ENCODE assay signal across 19 cellular contexts in genomic region chr18:66757946-66758345, GRCh38.
DNase-seq lines count a peak whose midpoint lies in the region; ATAC-seq, FAIRE-seq and TF ChIP-seq lines count a peak whose summit lies in the region.
"Had no signal": no experiment of that assay in that cellular context is flagged by ENCODE, and none has a peak within 500 bp of the region (broad histone marks: within the 10 kb centered on the region; RNA-seq: fewer than 3 reads in every experiment).

No MANE protein-coding gene starts in this region.

- H3K56ac ChIP-seq in IMR-90 (ENCODE audit: extremely low read depth, insufficient read depth, low read length), result no peak overlapping the region

- FAIRE-seq in A549 (lab: Jason Lieb, UNC) (no peak), astrocyte (lab: Jason Lieb, UNC) (no peak)
- FAIRE-seq: G401.6, GM12892 had no signal

- no TSS peak for BruUV-seq in IMR-90 (replicated peaks; lab: Mats Ljungman, UMichigan)

- H3K27ac ChIP-seq in A549 (no peak overlapping the region), IMR-90 (ENCODE audit: insufficient read depth, low read length) (no peak overlapping the region), astrocyte (ENCODE audit: low read depth, low read length) (no peak overlapping the region)
- H3K27ac ChIP-seq: BLaER1, C4-2B had no signal

- H3K9me3 Mint-ChIP-seq in astrocyte (ENCODE audit: unreplicated experiment), result no peaks in the 10 kb centered on the region
- H3K9me3 Mint-ChIP-seq: H9 had no signal

- H3K36me3 ChIP-seq in IMR-90 (ENCODE audit: control insufficient read depth, insufficient read depth, low read length), result no peaks in the 10 kb centered on the region
- H3K36me3 ChIP-seq in astrocyte (ENCODE audit: insufficient read depth, low read length), result no peaks in the 10 kb centered on the region
- H3K36me3 ChIP-seq: BLaER1 had no signal

- H3K18ac ChIP-seq in IMR-90 (ENCODE audit: low read depth, low read length), result no peak overlapping the region

- no peak overlapping the region for H2BK120ac ChIP-seq in IMR-90 (ENCODE audit: low read depth, low read length)

- H3K9ac ChIP-seq in IMR-90 (ENCODE audit: low read depth, low read length), result no peak overlapping the region
- H3K9ac ChIP-seq in astrocyte (ENCODE audit: low read length), result no peak overlapping the region
- H3K9ac ChIP-seq: BLaER1 had no signal

- no peak overlapping the region for H2AK9ac ChIP-seq in IMR-90 (replicated peaks; ENCODE audit: low read depth, low read length, poor library complexity)

- H4K20me1 ChIP-seq in IMR-90 (ENCODE audit: insufficient read depth, low read length) (no peaks in the 10 kb centered on the region), astrocyte (ENCODE audit: insufficient read depth, low read length) (no peaks in the 10 kb centered on the region)
- H4K20me1 ChIP-seq: BLaER1 had no signal

- no peak overlapping the region for H2BK15ac ChIP-seq in IMR-90 (ENCODE audit: low read depth, low read length)

- H2AK5ac ChIP-seq in IMR-90 (ENCODE audit: low read depth, low read length), result no peak overlapping the region

- intact Hi-C loops in IMR-90 (cut with micrococcal nuclease), result no loop called here

- H2BK20ac ChIP-seq in IMR-90 (ENCODE audit: low read depth, low read length), result no peak overlapping the region

- no peak overlapping the region for H3K23ac ChIP-seq in IMR-90 (ENCODE audit: low read depth, low read length)

- no peaks in the 10 kb centered on the region for H3K27me3 ChIP-seq in IMR-90 (ENCODE audit: control insufficient read depth, insufficient read depth, low read length)
- no peaks in the 10 kb centered on the region for H3K27me3 ChIP-seq in astrocyte (ENCODE audit: insufficient read depth, low read length)
- H3K27me3 ChIP-seq: BLaER1 had no signal

- H3K27ac Mint-ChIP-seq in astrocyte (ENCODE audit: unreplicated experiment), result no peak overlapping the region
- H3K27ac Mint-ChIP-seq: B cell; CD4-positive, CD25-positive, alpha-beta regulatory T cell; CD8-positive, alpha-beta T cell had no signal

- no peak for ATAC-seq in A549
- no peak for ATAC-seq in IMR-90 (ENCODE audit: low read depth)
- ATAC-seq: CD8-positive, alpha-beta T cell; HCT116 had no signal

- no peak overlapping the region for H4K5ac ChIP-seq in IMR-90 (ENCODE audit: low read depth, low read length)

- TF ChIP-seq POLR2A in A549 (IDR thresholded peaks at IDR 0.05; ENCODE audit: low read length) (no peak), IMR-90 (IDR thresholded peaks at IDR 0.05; ENCODE audit: low read depth, low read length) (no peak)

- TF ChIP-seq EP300 in A549 (IDR thresholded peaks at IDR 0.05), result no peak

- no peak overlapping the region for H4K91ac ChIP-seq in IMR-90 (ENCODE audit: insufficient read depth, low read depth, low read length)

- no peak overlapping the region for H3K4me3 Mint-ChIP-seq in astrocyte (ENCODE audit: unreplicated experiment)
- H3K4me3 Mint-ChIP-seq: B cell; CD4-positive, CD25-positive, alpha-beta regulatory T cell; CD8-positive, alpha-beta T cell; H9 had no signal

- no peak for DNase-seq in A549 (ENCODE audit: low read depth in 1 of 2, low spot score in 1 of 2)
- DNase-seq in IMR-90, result no peak
- peak; percentile 39 for DNase-seq in astrocyte (ENCODE audit: low read depth)
- DNase-seq in AG08395 (ENCODE audit: low spot score), result no peak
- DNase-seq in NCI-H510A treated with DMSO at 0.1 percent for 48 hours (lab: John Stamatoyannopoulos, UW), result no peak
- DNase-seq in NCI-H1417 (lab: John Stamatoyannopoulos, UW), result no peak
- DNase-seq: 8988T; Caco-2; CD4-positive, CD25-positive, alpha-beta regulatory T cell; CD8-positive, alpha-beta T cell; DMS153; DND-41; H9 had no signal

- H3K14ac ChIP-seq in IMR-90 (replicated peaks; ENCODE audit: low read depth, low read length), result no peak overlapping the region

- peaks cover 6% of the 10 kb centered on the region for H3K4me1 Mint-ChIP-seq in astrocyte (ENCODE audit: low read depth, unreplicated experiment)
- H3K4me1 Mint-ChIP-seq: B cell; CD4-positive, CD25-positive, alpha-beta regulatory T cell had no signal

- TF ChIP-seq RAD21 in A549 (conservative IDR thresholded peaks at IDR 0.05 in 1 of 2, IDR thresholded peaks at IDR 0.05 in 1 of 2) (no peak), IMR-90 (IDR thresholded peaks at IDR 0.05; ENCODE audit: low read length) (no peak)

- POLR2A ChIA-PET in A549 (lab: Yijun Ruan, JAX), result no interaction called here
- POLR2A ChIA-PET in IMR-90 (lab: Charles Lee; ENCODE audit: unreplicated experiment), result no interaction called here

- dilution Hi-C loops in IMR-90 (cut with HindIII; ENCODE audit: low sequenced_read_pairs, unreplicated experiment), result no loop called here

- H4K8ac ChIP-seq in IMR-90 (ENCODE audit: low read depth in 2 of 2, low read length in 2 of 2), result no peak overlapping the region

- H3K4me3 ChIP-seq in A549 (no peak overlapping the region), IMR-90 (ENCODE audit: insufficient read depth, low read depth, low read length) (no peak overlapping the region), astrocyte (ENCODE audit: insufficient read depth, low read depth, low read length) (no peak overlapping the region)
- H3K4me3 ChIP-seq: BLaER1 had no signal

- H3K9me3 ChIP-seq in A549, result no peaks in the 10 kb centered on the region
- peaks cover 6% of the 10 kb centered on the region for H3K9me3 ChIP-seq in IMR-90 (ENCODE audit: control insufficient read depth, insufficient read depth, low read length)
- H3K9me3 ChIP-seq in astrocyte (ENCODE audit: insufficient read depth, low read depth, low read length), result no peaks in the 10 kb centered on the region
- H3K9me3 ChIP-seq: BLaER1, Caco-2 had no signal

- in situ Hi-C loops in IMR-90 (cut with MboI; ENCODE audit: low sequenced_read_pairs), result no loop called here

- no peak overlapping the region for H2BK5ac ChIP-seq in IMR-90 (ENCODE audit: low read depth, low read length, poor library complexity, severe bottlenecking)

- H3K79me1 ChIP-seq in IMR-90 (ENCODE audit: low read depth in 1 of 2, low read length in 2 of 2), result no peaks in the 10 kb centered on the region

- no peaks in the 10 kb centered on the region for H3K27me3 Mint-ChIP-seq in astrocyte (ENCODE audit: low read depth, unreplicated experiment)
- H3K27me3 Mint-ChIP-seq: B cell; CD4-positive, CD25-positive, alpha-beta regulatory T cell had no signal

- H2AFZ ChIP-seq in IMR-90 (replicated peaks; ENCODE audit: low read length, poor library complexity) (no peak overlapping the region), astrocyte (ENCODE audit: low read depth, low read length) (no peak overlapping the region)

- no peaks in the 10 kb centered on the region for H3K9me1 ChIP-seq in IMR-90 (ENCODE audit: insufficient read depth, low read length)

- H3K79me2 ChIP-seq in astrocyte (ENCODE audit: insufficient read depth, low read length), result no peaks in the 10 kb centered on the region

- no peak overlapping the region for H3K4ac ChIP-seq in IMR-90 (ENCODE audit: low read depth, low read length)

- TF ChIP-seq CTCF in A549 (IDR thresholded peaks at IDR 0.05) (no peak), IMR-90 (conservative IDR thresholded peaks at IDR 0.05; ENCODE audit: low read depth, low read length) (no peak), astrocyte (IDR thresholded peaks at IDR 0.05; ENCODE audit: insufficient read depth, low read depth, low read length) (no peak)

- CTCF ChIA-PET in A549 (lab: Yijun Ruan, JAX), result no interaction called here
- CTCF ChIA-PET in IMR-90 (lab: Yijun Ruan, JAX), result no interaction called here

- H3K4me1 ChIP-seq in A549, result no peaks in the 10 kb centered on the region
- no peaks in the 10 kb centered on the region for H3K4me1 ChIP-seq in IMR-90 (ENCODE audit: control insufficient read depth, insufficient read depth, low read length)
- no peaks in the 10 kb centered on the region for H3K4me1 ChIP-seq in astrocyte (ENCODE audit: insufficient read depth, low read length)
- H3K4me1 ChIP-seq: BLaER1, Caco-2 had no signal

- no peak overlapping the region for H3K4me2 ChIP-seq in A549
- H3K4me2 ChIP-seq in IMR-90 (ENCODE audit: low read depth, low read length), result no peak overlapping the region
- H3K4me2 ChIP-seq in astrocyte (ENCODE audit: low read length), result no peak overlapping the region
- H3K4me2 ChIP-seq: BLaER1 had no signal

- H3K36me3 Mint-ChIP-seq in astrocyte (ENCODE audit: low read depth, unreplicated experiment), result no peaks in the 10 kb centered on the region
- H3K36me3 Mint-ChIP-seq: CD4-positive, CD25-positive, alpha-beta regulatory T cell; CD8-positive, alpha-beta T cell had no signal

- 46% methylated on average over 4 of the region's 4 CpGs for WGBS in A549 (ENCODE audit: missing lambda C conversion rate)
- WGBS in IMR-90 (ENCODE audit: extremely low coverage in 2 of 2, insufficient read length in 1 of 2), 2 experiments, result no CpG with 5 or more reads among the region's 4 CpGs

TF ChIP-seq in A549, 52 proteins besides CTCF, POLR2A, EP300 and RAD21:
- TF ChIP-seq MAFK (IDR thresholded peaks at IDR 0.05; ENCODE audit: partially characterized antibody) (peak; percentile 37), RFX5 (IDR thresholded peaks at IDR 0.05) (no peak)

TF ChIP-seq in IMR-90, 13 proteins besides CTCF, POLR2A, EP300 and RAD21:
- TF ChIP-seq USF2 (IDR thresholded peaks at IDR 0.05; ENCODE audit: low read depth, low read length), result no peak
- TF ChIP-seq FOS (IDR thresholded peaks at IDR 0.05; ENCODE audit: low read depth, low read length), result no peak
- peak; percentile 65 for TF ChIP-seq MAFK (IDR thresholded peaks at IDR 0.05; ENCODE audit: low read depth, low read length)
